In the genomic region with DNA sequence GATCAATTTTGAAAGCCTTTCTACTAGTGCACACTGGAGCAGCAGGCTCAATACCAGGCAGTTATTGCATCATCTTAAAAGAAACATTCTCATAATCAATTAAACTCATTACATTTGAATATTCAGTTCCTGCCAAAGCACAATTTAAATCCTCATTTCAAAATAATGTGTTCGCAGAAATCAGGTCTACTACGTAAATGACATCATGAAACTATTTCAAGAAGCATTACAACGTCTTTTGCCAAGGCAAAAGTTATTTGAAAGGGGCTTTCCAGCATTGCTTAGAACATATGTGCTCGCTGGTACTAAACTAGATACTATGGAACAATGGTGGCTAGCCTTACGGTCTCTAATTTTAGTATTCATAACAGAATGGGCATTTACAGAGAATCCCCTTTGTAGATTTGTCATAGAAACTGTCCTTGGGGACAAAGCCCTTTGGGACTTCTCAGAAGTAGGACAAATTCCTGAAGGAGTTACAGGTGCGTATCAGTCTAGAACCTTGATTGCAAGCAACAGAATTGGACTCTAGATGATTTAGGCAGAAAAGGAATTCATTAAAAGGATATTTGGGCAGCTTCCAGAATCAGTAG, we compare ENCODE assay signal across 11 cellular contexts. TPM values are rescaled to one million over a fixed set of nuclear protein-coding genes. Genes with fewer than 3 reads are reported as not detected.
A peak's percentile ranks its signal among the peaks of the same experiment; 100 is the strongest.
DNase-seq lines count a peak whose midpoint lies in the region; ATAC-seq and TF ChIP-seq lines count a peak whose summit lies in the region.
"Had no signal": no experiment of that assay in that cellular context is flagged by ENCODE, and none has a peak within 500 bp of the region (broad histone marks: within the 10 kb centered on the region; RNA-seq: fewer than 3 reads in every experiment).

No MANE protein-coding gene starts in this region.

- CTCF ChIA-PET in naive thymus-derived CD4-positive, alpha-beta T cell (lab: Charles Lee): interaction anchor here (0.6 to 1.5 kb wide), 3 partner anchors 24 to 30 kb away, joined by 3 to 5 read pairs (median 4); no protein-coding TSS in a partner anchor

- H3K4me1 Mint-ChIP-seq in naive thymus-derived CD4-positive, alpha-beta T cell: peaks cover 25 to 53% (median 51%) of the 10 kb centered on the region in 7 donors

- H3K9me3 Mint-ChIP-seq in naive thymus-derived CD4-positive, alpha-beta T cell: peaks cover 0 to 2% (median 0%) of the 10 kb centered on the region in 11 donors
- H3K9me3 Mint-ChIP-seq: HFFc6 had no signal

- ATAC-seq in GM19463 (IDR thresholded peaks at IDR 0.05; ENCODE audit: unreplicated experiment) (peak; percentile 17), left lobe of liver (no peak), HG03025 (IDR thresholded peaks at IDR 0.05; ENCODE audit: low FRiP score, unreplicated experiment) (no peak)
- ATAC-seq in naive thymus-derived CD4-positive, alpha-beta T cell: peak; percentile 57
- ATAC-seq: A549 had no signal

- peak overlapping the region; percentile 61 to 92 (median 78) for H3K4me3 Mint-ChIP-seq in naive thymus-derived CD4-positive, alpha-beta T cell

- TF ChIP-seq POLR2A in Peyer's patch (IDR thresholded peaks at IDR 0.05): no peak

- DNase-seq in NCI-H1436 (lab: John Stamatoyannopoulos, UW) (peak; percentile 1), NCI-H1436 treated with DMSO at 0.1 percent for 48 hours (lab: John Stamatoyannopoulos, UW) (no peak), Peyer's patch (no peak), left lobe of liver (ENCODE audit: low spot score) (no peak), NCI-H526 (lab: John Stamatoyannopoulos, UW) (no peak)
- peak in 2 of 9 donors; percentile 21 to 48 for DNase-seq in naive thymus-derived CD4-positive, alpha-beta T cell
- DNase-seq: HFFc6 had no signal

- H3K4me1 ChIP-seq in Peyer's patch: no peaks in the 10 kb centered on the region
- peaks cover 30 to 42% of the 10 kb centered on the region in 2 donors for H3K4me1 ChIP-seq in naive thymus-derived CD4-positive, alpha-beta T cell (ENCODE audit: control insufficient read depth in 2 of 2, insufficient read depth in 2 of 2, low read length in 2 of 2)
- H3K4me1 ChIP-seq: A549 had no signal

- peaks cover 0 to 18% (median 0%) of the 10 kb centered on the region in 5 donors for H3K36me3 Mint-ChIP-seq in naive thymus-derived CD4-positive, alpha-beta T cell

- TF ChIP-seq CTCF in Peyer's patch (IDR thresholded peaks at IDR 0.05): no peak

- peak overlapping the region; percentile 84 to 98 (median 89) for H3K27ac Mint-ChIP-seq in naive thymus-derived CD4-positive, alpha-beta T cell

- no peak overlapping the region for H3K4me3 ChIP-seq in Peyer's patch
- H3K4me3 ChIP-seq in naive thymus-derived CD4-positive, alpha-beta T cell (ENCODE audit: low read length): peak overlapping the region; percentile 39
- H3K4me3 ChIP-seq: A549, lung had no signal

- no peaks in the 10 kb centered on the region for H3K9me3 ChIP-seq in Peyer's patch
- H3K9me3 ChIP-seq in naive thymus-derived CD4-positive, alpha-beta T cell (ENCODE audit: control insufficient read depth in 2 of 3, low read length in 3 of 3): no peaks in the 10 kb centered on the region
- H3K9me3 ChIP-seq: A549 had no signal

- POLR2A ChIA-PET in naive thymus-derived CD4-positive, alpha-beta T cell (lab: Charles Lee): interaction anchor here (0.8 to 4.4 kb wide), 3 partner anchors 28 to 41 kb away, joined by 3 to 48 read pairs (median 3); a partner anchor contains a TSS

- H3K36me3 ChIP-seq in Peyer's patch: no peaks in the 10 kb centered on the region
- H3K36me3 ChIP-seq in naive thymus-derived CD4-positive, alpha-beta T cell (ENCODE audit: control insufficient read depth in 2 of 3, insufficient read depth in 3 of 3, low read length in 3 of 3): no peaks in the 10 kb centered on the region

- H3K27me3 ChIP-seq in Peyer's patch: no peaks in the 10 kb centered on the region
- no peaks in the 10 kb centered on the region for H3K27me3 ChIP-seq in naive thymus-derived CD4-positive, alpha-beta T cell (ENCODE audit: control insufficient read depth in 2 of 2, insufficient read depth in 2 of 2, low read length in 2 of 2)

- intact Hi-C loops in naive thymus-derived CD4-positive, alpha-beta T cell (cut with micrococcal nuclease): loop anchor here (1.0 to 10.0 kb wide), 5 partner anchors 19 to 331 kb away; a partner anchor contains a TSS

- H3K27ac ChIP-seq in Peyer's patch: peak overlapping the region in 3 of 4 donors; percentile 2 to 49 (median 22)
- H3K27ac ChIP-seq in naive thymus-derived CD4-positive, alpha-beta T cell (ENCODE audit: low read depth, low read length): peak overlapping the region; percentile 78
- H3K27ac ChIP-seq: A549 had no signal

- H3K27me3 Mint-ChIP-seq in naive thymus-derived CD4-positive, alpha-beta T cell: no peaks in the 10 kb centered on the region

RNA-seq across cellular contexts. Expression of a gene that starts 27.6 kb away (rescaled TPM):
- 100 to 1,000 TPM in 3 of 4 donors, 10 to 100 TPM in 1; 84.4 to 139 (median 123) TPM for total RNA-seq in Peyer's patch
- total RNA-seq in naive thymus-derived CD4-positive, alpha-beta T cell: 100 to 1,000 TPM; 180 to 266 (median 183) TPM
- 10 to 100 TPM; 13.1 to 14.7 TPM for polyA plus RNA-seq in naive thymus-derived CD4-positive, alpha-beta T cell
- 86.9 TPM for total RNA-seq in left lobe of liver

Comparison
In these comparisons a context has a peak if more than half of its experiments do, and no peak if none do; other contexts are left out.
1. ATAC-seq: peak in GM19463 (single experiment) and naive thymus-derived CD4-positive, alpha-beta T cell (single experiment); none in left lobe of liver (single experiment) and HG03025 (single experiment).